ENCODE assay signal across 8 cellular contexts in the genomic region with DNA sequence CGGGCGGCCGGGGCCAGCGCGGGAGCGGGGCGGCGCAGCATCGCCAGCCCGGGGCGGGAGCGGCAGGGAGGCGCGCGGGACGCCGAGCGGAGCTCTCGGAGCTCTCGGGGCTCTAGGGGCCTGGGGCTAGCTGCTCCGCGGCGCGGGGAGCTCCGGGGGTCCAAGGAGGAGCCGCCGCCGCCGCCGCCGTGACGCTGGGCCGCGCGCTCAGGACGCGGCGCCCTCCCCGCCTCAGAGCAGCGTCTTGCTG. TPM values are rescaled to one million over a fixed set of nuclear protein-coding genes. Genes with fewer than 3 reads are reported as not detected.
DNase-seq lines count a peak whose midpoint lies in the region; ATAC-seq and TF ChIP-seq lines count a peak whose summit lies in the region.

No MANE protein-coding gene starts in this region.

- H3K27me3 ChIP-seq in NT2/D1 (ENCODE audit: insufficient read depth, insufficient read length), result peaks cover 4% of the 10 kb centered on the region
- H3K27me3 ChIP-seq in esophagus (ENCODE audit: control insufficient read depth in 1 of 2, insufficient read depth in 2 of 2, low read length in 2 of 2), result no peaks in the 10 kb centered on the region

- H3K4me1 Mint-ChIP-seq in activated T-cell treated with anti-CD3 and anti-CD28 coated beads, Interleukin-2, amount 50 U/mL, for 24 hours (ENCODE audit: low read depth), result peaks cover 48% of the 10 kb centered on the region
- peaks cover 27% of the 10 kb centered on the region for H3K4me1 Mint-ChIP-seq in progenitor cell of endocrine pancreas (ENCODE audit: low read depth)

- WGBS in esophagus, 2 donors, result 0% methylated on average over 24 to 40 of the region's 40 CpGs

- peak overlapping the region; percentile 91 to 95 for H3K27ac ChIP-seq in esophagus (ENCODE audit: low read depth in 2 of 2, low read length in 1 of 2)

- no peak for DNase-seq in activated T-cell treated with anti-CD3 and anti-CD28 coated beads, Interleukin-2, amount 50 U/mL, for 24 hours
- DNase-seq in activated T-cell treated with anti-CD3 and anti-CD28 coated beads for 4 hours, result no peak
- no peak for DNase-seq in NT2/D1 (ENCODE audit: low read depth, low spot score)
- no peak for DNase-seq in progenitor cell of endocrine pancreas (ENCODE audit: low spot score, unreplicated experiment)
- DNase-seq in D341Med (ENCODE audit: low spot score), result no peak
- DNase-seq in ACHN, result no peak

- H3K9me3 ChIP-seq in NT2/D1 (ENCODE audit: insufficient read depth, low read length) (no peaks in the 10 kb centered on the region), esophagus (ENCODE audit: control insufficient read depth in 2 of 2, insufficient read depth in 1 of 2, low read depth in 1 of 2, low read length in 1 of 2) (no peaks in the 10 kb centered on the region)

- peak overlapping the region; percentile 46 for H3K4me3 Mint-ChIP-seq in activated T-cell treated with anti-CD3 and anti-CD28 coated beads, Interleukin-2, amount 50 U/mL, for 24 hours
- peak overlapping the region; percentile 35 for H3K4me3 Mint-ChIP-seq in progenitor cell of endocrine pancreas (ENCODE audit: low read depth)

- H3K4me1 ChIP-seq in NT2/D1 (ENCODE audit: insufficient read depth, insufficient read length), result peaks cover 14% of the 10 kb centered on the region
- peaks cover 2 to 13% of the 10 kb centered on the region in 2 donors for H3K4me1 ChIP-seq in esophagus (ENCODE audit: control insufficient read depth in 2 of 2, insufficient read depth in 2 of 2, low read length in 1 of 2)

- no peak overlapping the region for H3K27ac Mint-ChIP-seq in activated T-cell treated with anti-CD3 and anti-CD28 coated beads, Interleukin-2, amount 50 U/mL, for 24 hours
- no peak overlapping the region for H3K27ac Mint-ChIP-seq in progenitor cell of endocrine pancreas

- no peak for ATAC-seq in GM19023 (IDR thresholded peaks at IDR 0.05; ENCODE audit: unreplicated experiment)

- no peaks in the 10 kb centered on the region for H3K9me3 Mint-ChIP-seq in activated T-cell treated with anti-CD3 and anti-CD28 coated beads, Interleukin-2, amount 50 U/mL, for 24 hours
- no peaks in the 10 kb centered on the region for H3K9me3 Mint-ChIP-seq in progenitor cell of endocrine pancreas (ENCODE audit: low read depth)

- peaks cover 15% of the 10 kb centered on the region for H3K27me3 Mint-ChIP-seq in activated T-cell treated with anti-CD3 and anti-CD28 coated beads, Interleukin-2, amount 50 U/mL, for 24 hours
- peaks cover 26% of the 10 kb centered on the region for H3K27me3 Mint-ChIP-seq in progenitor cell of endocrine pancreas

- H3K36me3 ChIP-seq in NT2/D1 (ENCODE audit: insufficient read depth, insufficient read length, low read length), result no peaks in the 10 kb centered on the region
- no peaks in the 10 kb centered on the region for H3K36me3 ChIP-seq in esophagus (ENCODE audit: control insufficient read depth in 2 of 2, insufficient read depth in 2 of 2, low read length in 1 of 2)

- no peak for TF ChIP-seq CTCF in progenitor cell of endocrine pancreas (IDR thresholded peaks at IDR 0.05; ENCODE audit: unreplicated experiment)

- H3K9ac ChIP-seq in NT2/D1 (ENCODE audit: insufficient read length, low read depth), result peak overlapping the region; percentile 84

- H3K4me3 ChIP-seq in NT2/D1 (ENCODE audit: insufficient read length, low read depth) (peak overlapping the region; percentile 79), esophagus (ENCODE audit: low read depth in 1 of 2, low read length in 2 of 2) (peak overlapping the region; percentile 91 to 96)

- peaks cover 5% of the 10 kb centered on the region for H3K36me3 Mint-ChIP-seq in activated T-cell treated with anti-CD3 and anti-CD28 coated beads, Interleukin-2, amount 50 U/mL, for 24 hours (ENCODE audit: low read depth)
- H3K36me3 Mint-ChIP-seq in progenitor cell of endocrine pancreas (ENCODE audit: insufficient read depth), result peaks cover 1% of the 10 kb centered on the region

- in situ Hi-C loops in ACHN (cut with HindIII; ENCODE audit: low pct_ligation_motif_present, low pct_unique_long_range_greater_than_20kb, low sequenced_read_pairs), result no loop called here

RNA-seq across cellular contexts. Expression of gene CLSTN1, which starts 0.1 kb away (rescaled TPM):
- polyA plus RNA-seq in esophagus, result 10 to 100 TPM; 45.8 to 55.4 TPM
- 128 and 130 TPM in 2 replicates for total RNA-seq in progenitor cell of endocrine pancreas
